Comparison of ENCODE assay signal across 1 cellular context in genomic region chr9:100499866-100500265, GRCh38.
TF ChIP-seq lines count a peak whose summit lies in the region.

No MANE protein-coding gene starts in this region.

TF ChIP-seq in WTC11, 78 proteins besides CTCF, POLR2A, EP300 and RAD21 (continued from another document):
- TF ChIP-seq ELF4 (CRISPR knock-in tag; IDR thresholded peaks at IDR 0.05; ENCODE audit: low read depth) (no peak), NFYB (CRISPR knock-in tag; conservative IDR thresholded peaks at IDR 0.05; ENCODE audit: low read depth) (no peak), ZNF317 (CRISPR knock-in tag; IDR thresholded peaks at IDR 0.05; ENCODE audit: borderline replicate concordance, low read depth) (no peak), PRRX2 (CRISPR knock-in tag; IDR thresholded peaks at IDR 0.05) (no peak)
